In genomic region chr10:79292789-79293746, GRCh38 we compare ENCODE assay signal across 8 cellular contexts. TPM values are rescaled to one million over a fixed set of nuclear protein-coding genes. Genes with fewer than 3 reads are reported as not detected.
A peak's percentile ranks its signal among the peaks of the same experiment; 100 is the strongest.
DNase-seq lines count a peak whose midpoint lies in the region; ATAC-seq and TF ChIP-seq lines count a peak whose summit lies in the region.

No MANE protein-coding gene starts in this region.

- TF ChIP-seq CTCF in GM13977 (IDR thresholded peaks at IDR 0.05; ENCODE audit: extremely low read depth, insufficient read depth, missing control alignments) = peak; percentile 59
- peak; percentile 87; the same call in 1 of the 2 replicates for TF ChIP-seq CTCF in Panc1 (IDR thresholded peaks at IDR 0.05)
- TF ChIP-seq CTCF in chondrocyte (IDR thresholded peaks at IDR 0.05) = peak; percentile 72

- intact Hi-C loops in Panc1 (cut with micrococcal nuclease; ENCODE audit: unreplicated experiment) = no loop called here

- no peaks in the 10 kb centered on the region for H3K9me3 Mint-ChIP-seq in chondrocyte (ENCODE audit: low read depth)

- in situ Hi-C loops in GM13977 (cut with MboI; ENCODE audit: low pct_unique_long_range_greater_than_20kb, low sequenced_read_pairs, unreplicated experiment) (no loop called here), Panc1 (cut with HindIII; ENCODE audit: low pct_unique_long_range_greater_than_20kb, low sequenced_read_pairs) (no loop called here)

- DNase-seq in GM13977 (ENCODE audit: low spot score) (peak; percentile 65), Panc1 (ENCODE audit: low read depth, low spot score) (no peak), chondrocyte (ENCODE audit: low spot score) (no peak), kidney tubule cell (ENCODE audit: low spot score) (no peak), OCI-M2 (lab: John Stamatoyannopoulos, UW; ENCODE audit: unreplicated experiment) (no peak)

- ATAC-seq in Panc1 (no peak), HG03460 (IDR thresholded peaks at IDR 0.05; ENCODE audit: unreplicated experiment) (no peak), GM21619 (IDR thresholded peaks at IDR 0.05; ENCODE audit: unreplicated experiment) (no peak)

- BruUV-seq in Panc1 (replicated peaks; lab: Mats Ljungman, UMichigan) = no TSS peak

- H3K27me3 ChIP-seq in Panc1 (ENCODE audit: control insufficient read depth, insufficient read depth, low read length) (no peaks in the 10 kb centered on the region), mucosa of stomach (ENCODE audit: control insufficient read depth, insufficient read depth, low read length) (no peaks in the 10 kb centered on the region)

- no peak overlapping the region for H3K4me3 Mint-ChIP-seq in chondrocyte (ENCODE audit: unreplicated experiment)

- no peaks in the 10 kb centered on the region for H3K27me3 Mint-ChIP-seq in chondrocyte (ENCODE audit: low read depth)

- peaks cover 24% of the 10 kb centered on the region for H3K36me3 Mint-ChIP-seq in chondrocyte (ENCODE audit: low read depth)

- no peak overlapping the region for H3K27ac ChIP-seq in Panc1 (ENCODE audit: low read length)

- CTCF ChIA-PET in Panc1 (lab: Charles Lee) = interaction anchor here (0.6 to 0.7 kb wide), 3 partner anchors 53 to 1020 kb away, joined by 3 to 5 read pairs (median 3); no protein-coding TSS in a partner anchor

- peak overlapping the region; percentile 33 for H3K9ac ChIP-seq in mucosa of stomach (ENCODE audit: low read length)

- H3K27ac Mint-ChIP-seq in chondrocyte (ENCODE audit: unreplicated experiment) = peak overlapping the region; percentile 17

- POLR2A ChIA-PET in Panc1 (lab: Charles Lee) = interaction anchor here (0.7 kb wide), 1 partner anchor 827 kb away, joined by 3 read pairs; no protein-coding TSS in a partner anchor

- H3K4me1 Mint-ChIP-seq in chondrocyte (ENCODE audit: low read depth) = peaks cover 9% of the 10 kb centered on the region

- no peaks in the 10 kb centered on the region; the same call in 1 of the 2 replicates for H3K36me3 ChIP-seq in Panc1 (ENCODE audit: control insufficient read depth, insufficient read depth, low read length)
- H3K36me3 ChIP-seq in mucosa of stomach (ENCODE audit: control insufficient read depth, insufficient read depth, low read length) = peaks cover 28% of the 10 kb centered on the region

- H3K4me1 ChIP-seq in Panc1 (ENCODE audit: control insufficient read depth, insufficient read depth, low read length) (no peaks in the 10 kb centered on the region), mucosa of stomach (ENCODE audit: control insufficient read depth, insufficient read depth, low read length) (peaks cover 62% of the 10 kb centered on the region)

- H3K4me3 ChIP-seq in Panc1 (ENCODE audit: low read depth in 2 of 2, low read length in 2 of 2) = no peak overlapping the region
- no peak overlapping the region for H3K4me3 ChIP-seq in mucosa of stomach (ENCODE audit: low read length)

- no peaks in the 10 kb centered on the region for H3K9me3 ChIP-seq in Panc1 (ENCODE audit: control insufficient read depth, insufficient read depth, low read depth, low read length)
- H3K9me3 ChIP-seq in mucosa of stomach (ENCODE audit: control insufficient read depth, low read length) = no peaks in the 10 kb centered on the region

RNA-seq across cellular contexts. Expression of gene PPIF, which starts 54.2 kb away (rescaled TPM):
- total RNA-seq in Panc1 (2021; ENCODE audit: unreplicated experiment) (59.0 TPM), chondrocyte (11.0 to 16.2 TPM (median 15.2 TPM) in 3 replicates)
- polyA plus RNA-seq in Panc1 (2012; ENCODE audit: insufficient read length) = 60.3 TPM
